9 cellular contexts compared by ENCODE assay signal in genomic region chr9:20884985-20885593, GRCh38.
DNase-seq lines count a peak whose midpoint lies in the region; ATAC-seq and TF ChIP-seq lines count a peak whose summit lies in the region.
"Had no signal": no experiment of that assay in that cellular context is flagged by ENCODE, and none has a peak within 500 bp of the region (broad histone marks: within the 10 kb centered on the region; RNA-seq: fewer than 3 reads in every experiment).

No MANE protein-coding gene starts in this region.

- in situ Hi-C loops in G401 (cut with HindIII; ENCODE audit: low sequenced_read_pairs): no loop called here

- CTCF ChIA-PET in RWPE1 (lab: Yijun Ruan, JAX): interaction anchor here (0.9 to 2.0 kb wide), 3 partner anchors 9 to 527 kb away, joined by 3 to 6 read pairs (median 4); no protein-coding TSS in a partner anchor

- peak; percentile 67 for TF ChIP-seq CTCF in RWPE1 (conservative IDR thresholded peaks at IDR 0.05; ENCODE audit: low read depth)

- no peak overlapping the region for H3K27ac ChIP-seq in RWPE1

- POLR2A ChIA-PET in RWPE1 (lab: Yijun Ruan, JAX; ENCODE audit: low non-redundant PET): no interaction called here

- intact Hi-C loops in left ventricle myocardium superior (cut with micrococcal nuclease): no loop called here

- ATAC-seq in HG03565 (IDR thresholded peaks at IDR 0.05; ENCODE audit: unreplicated experiment): peak; percentile 48
- no peak for ATAC-seq in left ventricle myocardium superior
- no peak for ATAC-seq in GM21619 (IDR thresholded peaks at IDR 0.05; ENCODE audit: unreplicated experiment)
- ATAC-seq: activated naive CD4-positive, alpha-beta T cell treated with anti-CD3 and anti-CD28 coated beads, Interleukin-2, amount 50 U/mL, for 72 hours had no signal

- DNase-seq in G401 (ENCODE audit: low spot score) (peak; percentile 61), RWPE1 (ENCODE audit: low spot score) (peak; percentile 18), left ventricle myocardium superior (peak; percentile 44), 8988T (no peak)
- peak; percentile 63 for DNase-seq in activated naive CD4-positive, alpha-beta T cell treated with Interleukin-2 at 50 U/mL for 16 hours
- peak; percentile 60 for DNase-seq in stimulated activated CD4-positive, alpha-beta T cell treated with anti-CD3 and anti-CD28 coated beads, Interleukin-12 subunit alpha, Interleukin-12 subunit beta, amount 100 ng/mL, for 4 hours
